8 cellular contexts compared by ENCODE assay signal in the genomic region with DNA sequence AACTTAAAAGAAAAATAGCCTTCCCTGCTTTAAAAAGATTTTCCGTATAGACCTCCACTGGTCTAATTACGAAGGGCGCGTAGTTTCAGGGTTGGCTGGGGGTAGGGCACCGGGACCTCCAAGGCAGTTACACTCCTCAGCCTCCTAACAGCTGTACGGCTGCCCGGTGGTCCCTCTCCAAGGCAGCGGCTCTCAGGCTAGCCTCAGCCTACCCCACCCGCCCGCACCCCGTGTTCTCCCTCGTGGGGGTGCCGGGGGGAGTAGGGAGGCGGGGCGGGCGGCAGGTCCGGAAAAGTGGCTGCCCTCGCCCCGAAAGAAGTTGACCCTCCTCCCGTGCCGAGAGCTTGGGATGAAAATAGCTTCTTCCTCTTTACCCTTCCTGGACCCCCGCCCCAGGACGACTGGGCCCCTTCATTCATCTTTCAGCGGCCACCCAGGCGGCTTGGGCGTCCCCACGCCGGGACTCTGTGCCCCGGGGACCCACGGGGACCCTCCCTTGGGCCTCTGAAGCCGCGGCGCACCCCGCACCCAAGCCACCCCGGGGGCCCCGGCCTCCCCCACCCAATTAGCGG. TPM values are rescaled to one million over a fixed set of nuclear protein-coding genes. Genes with fewer than 3 reads are reported as not detected.
DNase-seq lines count a peak whose midpoint lies in the region; ATAC-seq and TF ChIP-seq lines count a peak whose summit lies in the region.

No MANE protein-coding gene starts in this region.

- H3K36me3 ChIP-seq in endodermal cell (ENCODE audit: control insufficient read depth, insufficient read depth, low read length) = peaks cover 15% of the 10 kb centered on the region
- no peaks in the 10 kb centered on the region for H3K36me3 ChIP-seq in mucosa of rectum (ENCODE audit: control insufficient read depth in 2 of 2, insufficient read depth in 2 of 2, low read length in 2 of 2)
- no peaks in the 10 kb centered on the region for H3K36me3 ChIP-seq in transverse colon

- H3K9ac ChIP-seq in endodermal cell (ENCODE audit: extremely low read depth, low read length, poor library complexity, severe bottlenecking) (peak overlapping the region; percentile 73), mucosa of rectum (ENCODE audit: low read depth in 1 of 2, low read length in 2 of 2) (peak overlapping the region; percentile 68 to 85)

- peak overlapping the region; percentile 89 for H3K27ac Mint-ChIP-seq in endodermal cell

- in situ Hi-C loops in KBM-7 (cut with MboI; ENCODE audit: low pct_unique_long_range_greater_than_20kb, low sequenced_read_pairs) = no loop called here
- in situ Hi-C loops in transverse colon (cut with MboI; ENCODE audit: low pct_ligation_motif_present in 1 of 4, low pct_unique_long_range_greater_than_20kb in 1 of 4, low sequenced_read_pairs in 3 of 4) = loop anchor here in 1 of 4 donors (10.0 kb wide), 1 partner anchor 67 kb away; no protein-coding TSS in a partner anchor

- H3K27me3 Mint-ChIP-seq in endodermal cell (ENCODE audit: insufficient read depth) = no peaks in the 10 kb centered on the region

- peaks cover 26% of the 10 kb centered on the region for H3K4me1 Mint-ChIP-seq in endodermal cell

- H3K4me1 ChIP-seq in endodermal cell (ENCODE audit: control insufficient read depth, insufficient read depth, low read length) (peaks cover 11% of the 10 kb centered on the region), mucosa of rectum (ENCODE audit: control insufficient read depth in 2 of 2, insufficient read depth in 2 of 2, low read length in 2 of 2) (peaks cover 9 to 12% of the 10 kb centered on the region in 2 donors), transverse colon (peaks cover 8 to 28% (median 23%) of the 10 kb centered on the region in 4 donors)

- TF ChIP-seq CTCF in GM12865 (IDR thresholded peaks at IDR 0.05; ENCODE audit: insufficient read depth, low read depth, low read length, missing control alignments) (no peak), VCaP (conservative IDR thresholded peaks at IDR 0.05) (no peak), endodermal cell (conservative IDR thresholded peaks at IDR 0.05) (no peak), transverse colon (IDR thresholded peaks at IDR 0.05) (no peak)

- TF ChIP-seq POLR2A in transverse colon (IDR thresholded peaks at IDR 0.05) = no peak

- no peaks in the 10 kb centered on the region for H3K9me3 Mint-ChIP-seq in endodermal cell

- ATAC-seq in HG02970 (IDR thresholded peaks at IDR 0.05; ENCODE audit: low FRiP score, unreplicated experiment) = no peak
- no peak for ATAC-seq in GM19397 (IDR thresholded peaks at IDR 0.05; ENCODE audit: unreplicated experiment)

- H3K9me3 ChIP-seq in endodermal cell (ENCODE audit: control insufficient read depth, low read length) (no peaks in the 10 kb centered on the region), mucosa of rectum (ENCODE audit: control insufficient read depth in 2 of 2, low read length in 2 of 2) (no peaks in the 10 kb centered on the region), transverse colon (no peaks in the 10 kb centered on the region)

- peaks cover 2% of the 10 kb centered on the region for H3K36me3 Mint-ChIP-seq in endodermal cell (ENCODE audit: low read depth)

- peak overlapping the region; percentile 77 for H3K4me3 Mint-ChIP-seq in endodermal cell

- DNase-seq in GM12865 (ENCODE audit: low read depth) (peak; percentile 44), KBM-7 (peak; percentile 48), endodermal cell (peak; percentile 77), transverse colon (peak; percentile 52)

- H3K27ac ChIP-seq in VCaP (peak overlapping the region; percentile 98), endodermal cell (ENCODE audit: low read depth, low read length) (peak overlapping the region; percentile 100), mucosa of rectum (ENCODE audit: low read depth in 2 of 2, low read length in 2 of 2) (peak overlapping the region; percentile 98), transverse colon (peak overlapping the region; percentile 93 to 98 (median 96))

- WGBS in endodermal cell (ENCODE audit: insufficient coverage in 1 of 2, insufficient read length in 1 of 2), 2 experiments = 2% methylated on average over 9 to 37 of the region's 37 CpGs
- WGBS in transverse colon (ENCODE audit: low coverage in 1 of 2), 2 donors = 0 to 1% methylated on average over 5 to 24 of the region's 37 CpGs

- intact Hi-C loops in transverse colon (cut with DNase I; ENCODE audit: low total_unique reads) = no loop called here

- H3K27me3 ChIP-seq in endodermal cell (ENCODE audit: control insufficient read depth, insufficient read depth, low read length, poor library complexity, severe bottlenecking) = no peaks in the 10 kb centered on the region
- H3K27me3 ChIP-seq in mucosa of rectum (ENCODE audit: control insufficient read depth in 2 of 2, insufficient read depth in 2 of 2, low read length in 2 of 2) = no peaks in the 10 kb centered on the region
- H3K27me3 ChIP-seq in transverse colon = no peaks in the 10 kb centered on the region

- H3K4me3 ChIP-seq in GM12865 (ENCODE audit: low read depth, low read length) (peak overlapping the region; percentile 97), endodermal cell (ENCODE audit: low read length) (peak overlapping the region; percentile 91), mucosa of rectum (ENCODE audit: low read length in 2 of 2) (peak overlapping the region; percentile 71 to 78), transverse colon (peak overlapping the region; percentile 78 to 97 (median 84))

- no peak for TF ChIP-seq EP300 in transverse colon (IDR thresholded peaks at IDR 0.05; ENCODE audit: low read depth)

RNA-seq across cellular contexts. Expression of gene RCOR1, which starts 1.0 kb away (rescaled TPM):
- 10 to 100 TPM; 30.3 to 31.5 TPM for total RNA-seq in endodermal cell
- polyA plus RNA-seq in endodermal cell (2013, experiment 1 of 2) = 23.8 TPM
- polyA plus RNA-seq in endodermal cell (2013, experiment 2 of 2) = 24.8 TPM
- 10 to 100 TPM; 15.7 to 31.0 (median 25.8) TPM for total RNA-seq in transverse colon
